In genomic region chr5:177269976-177270375, GRCh38 we compare ENCODE assay signal across 1 cellular context.
TF ChIP-seq lines count a peak whose summit lies in the region.

No MANE protein-coding gene starts in this region.

TF ChIP-seq in WTC11, 78 proteins besides CTCF, POLR2A, EP300 and RAD21 (continued from another document):
- TF ChIP-seq AFF4 (CRISPR knock-in tag; IDR thresholded peaks at IDR 0.05; ENCODE audit: borderline replicate concordance), result no peak
- TF ChIP-seq GABPB1 (CRISPR knock-in tag; IDR thresholded peaks at IDR 0.05), result no peak
- TF ChIP-seq, protein P1, sequence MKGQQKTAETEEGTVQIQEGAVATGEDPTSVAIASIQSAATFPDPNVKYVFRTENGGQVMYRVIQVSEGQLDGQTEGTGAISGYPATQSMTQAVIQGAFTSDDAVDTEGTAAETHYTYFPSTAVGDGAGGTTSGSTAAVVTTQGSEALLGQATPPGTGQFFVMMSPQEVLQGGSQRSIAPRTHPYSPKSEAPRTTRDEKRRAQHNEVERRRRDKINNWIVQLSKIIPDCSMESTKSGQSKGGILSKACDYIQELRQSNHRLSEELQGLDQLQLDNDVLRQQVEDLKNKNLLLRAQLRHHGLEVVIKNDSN (CRISPR knock-in tag; IDR thresholded peaks at IDR 0.05), result no peak
- no peak for TF ChIP-seq E2F1 (CRISPR knock-in tag; IDR thresholded peaks at IDR 0.05)
- TF ChIP-seq ZNF671 (CRISPR knock-in tag; IDR thresholded peaks at IDR 0.05), result no peak
- TF ChIP-seq SMAD4 (CRISPR knock-in tag; IDR thresholded peaks at IDR 0.05), result no peak
- no peak for TF ChIP-seq TEAD1 (CRISPR knock-in tag; IDR thresholded peaks at IDR 0.05)
